In genomic region chr1:5750186-5751170, GRCh38 we compare ENCODE assay signal across 22 cellular contexts.
"Had no signal": no experiment of that assay in that cellular context is flagged by ENCODE, and none has a peak within 500 bp of the region (broad histone marks: within the 10 kb centered on the region; RNA-seq: fewer than 3 reads in every experiment).

No MANE protein-coding gene starts in this region.

- H3K36me3 ChIP-seq: gastrocnemius medialis, left ventricle myocardium inferior, neutrophil, stomach had no signal

- FAIRE-seq: kidney had no signal

- ATAC-seq: body of pancreas; esophagus mucosa; gastrocnemius medialis; naive thymus-derived CD8-positive, alpha-beta T cell; T-helper 17 cell had no signal

- H3K36me3 Mint-ChIP-seq: activated naive CD8-positive, alpha-beta T cell; naive thymus-derived CD8-positive, alpha-beta T cell had no signal

- H3K4me1 ChIP-seq: body of pancreas, gastrocnemius medialis had no signal

- H3K4me3 Mint-ChIP-seq: activated naive CD8-positive, alpha-beta T cell; central memory CD8-positive, alpha-beta T cell; naive thymus-derived CD8-positive, alpha-beta T cell; T-helper 17 cell had no signal

- H3K27me3 ChIP-seq: neutrophil had no signal

- H3K27me3 Mint-ChIP-seq: activated naive CD8-positive, alpha-beta T cell had no signal

- H3K27ac Mint-ChIP-seq: activated naive CD8-positive, alpha-beta T cell; T-helper 17 cell had no signal

- H3K9me3 ChIP-seq: body of pancreas, gastrocnemius medialis, left ventricle myocardium inferior, neutrophil, stomach had no signal

- H3K4me1 Mint-ChIP-seq: central memory CD8-positive, alpha-beta T cell had no signal

- H3K4me3 ChIP-seq: body of pancreas, coronary artery, gastrocnemius medialis, left ventricle myocardium inferior, stomach had no signal

- H3K27ac ChIP-seq: body of pancreas, coronary artery, gastrocnemius medialis, left ventricle myocardium inferior, neutrophil, stomach, VCaP had no signal

- DNase-seq: activated CD4-positive, alpha-beta T cell treated with anti-CD3 and anti-CD28 coated beads, Interleukin-2, amount 50 U/mL, for 1 hour; activated CD4-positive, CD25-positive, alpha-beta regulatory T cell treated with anti-CD3 and anti-CD28 coated beads, Interleukin-2, amount 50 U/mL, for 72 hours; activated CD8-positive, alpha-beta memory T cell treated with anti-CD3 and anti-CD28 coated beads, Interleukin-2, amount 50 U/mL, for 4 hours; activated gamma-delta T cell treated with Interleukin-2 at 50 U/mL for 16 hours; activated T-cell treated with anti-CD3 and anti-CD28 coated beads, Interleukin-2, amount 50 U/mL, for 48 hours; amygdala; body of pancreas; gastrocnemius medialis; kidney; left ventricle myocardium inferior; mesenchymal stem cell; stimulated activated CD4-positive, alpha-beta T cell treated with anti-CD3 and anti-CD28 coated beads, Interleukin-2, amount 100 ng/mL, for 48 hours; stomach; T-helper 17 cell; trophoblast cell had no signal

- H3K9me3 Mint-ChIP-seq: central memory CD8-positive, alpha-beta T cell; naive thymus-derived CD8-positive, alpha-beta T cell had no signal
